Comparison of ENCODE assay signal across 14 cellular contexts in the genomic region with DNA sequence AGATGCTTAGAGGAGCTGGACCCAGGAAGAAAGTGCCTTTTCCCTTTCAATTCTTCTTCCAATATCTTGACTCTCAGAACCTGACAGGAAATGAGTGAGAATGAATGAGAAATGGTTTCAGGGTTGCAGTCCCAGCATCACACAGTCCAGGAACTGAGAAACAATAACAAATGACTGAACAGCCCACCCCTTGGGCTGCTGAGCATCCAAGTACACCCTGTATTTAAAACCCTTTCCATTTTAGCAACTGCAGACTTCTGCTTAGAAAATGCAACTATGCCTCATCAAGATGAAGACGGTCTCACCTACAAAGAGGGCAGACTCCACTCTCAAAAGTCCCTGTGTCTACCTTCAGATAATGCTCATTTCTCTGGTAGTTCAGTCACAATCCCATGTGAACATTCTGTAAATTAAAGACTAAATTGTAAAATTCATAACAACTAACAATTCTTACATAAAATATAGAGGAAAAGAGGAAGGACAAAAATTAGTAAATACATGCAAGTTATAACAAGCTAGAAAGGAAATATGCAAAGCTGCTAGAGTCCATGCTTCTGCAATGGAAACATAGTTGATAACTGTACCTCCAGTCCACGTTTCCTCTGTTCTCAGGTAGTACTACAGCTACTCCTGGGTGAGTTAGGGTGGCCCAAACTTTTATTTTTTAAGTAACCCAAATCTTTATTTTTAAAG.
DNase-seq lines count a peak whose midpoint lies in the region; ATAC-seq and TF ChIP-seq lines count a peak whose summit lies in the region.
"Had no signal": no experiment of that assay in that cellular context is flagged by ENCODE, and none has a peak within 500 bp of the region (broad histone marks: within the 10 kb centered on the region; RNA-seq: fewer than 3 reads in every experiment).

No MANE protein-coding gene starts in this region.

- ATAC-seq in GM18873 (IDR thresholded peaks at IDR 0.05; ENCODE audit: low FRiP score, unreplicated experiment): peak; percentile 86
- ATAC-seq in GM21576 (IDR thresholded peaks at IDR 0.05; ENCODE audit: unreplicated experiment): peak; percentile 84
- peak; percentile 85 for ATAC-seq in HG03066 (IDR thresholded peaks at IDR 0.05; ENCODE audit: low read depth, unreplicated experiment)
- ATAC-seq in activated B cell treated with CpG ODN at 0.5 μM for 24 hours (ENCODE audit: low read depth): peak; percentile 80

- no peaks in the 10 kb centered on the region for H3K27me3 ChIP-seq in effector memory CD4-positive, alpha-beta T cell (replicated peaks; ENCODE audit: control insufficient read depth, insufficient read depth, low read length, poor library complexity, severe bottlenecking)
- H3K27me3 ChIP-seq: SJSA1 had no signal

- peaks cover 3% of the 10 kb centered on the region for H3K9me3 ChIP-seq in effector memory CD4-positive, alpha-beta T cell (ENCODE audit: control insufficient read depth, low read length)

- H3K9me3 Mint-ChIP-seq in activated B cell treated with CpG ODN at 0.5 μM for 24 hours (peaks cover 6% of the 10 kb centered on the region), endothelial cell (ENCODE audit: unreplicated experiment) (no peaks in the 10 kb centered on the region)

- no peak overlapping the region for H3K4me3 ChIP-seq in effector memory CD4-positive, alpha-beta T cell (ENCODE audit: insufficient read depth, low read depth, low read length, poor library complexity, severe bottlenecking)
- H3K4me3 ChIP-seq: SJSA1 had no signal

- intact Hi-C loops in activated B cell treated with CpG ODN at 0.5 μM for 24 hours (cut with micrococcal nuclease): loop anchor here (1.0 kb wide), 1 partner anchor 12 kb away; no protein-coding TSS in a partner anchor

- no peak for DNase-seq in activated B cell treated with CpG ODN at 0.5 μM for 24 hours
- no peak for DNase-seq in putamen (ENCODE audit: low spot score)
- no peak for DNase-seq in effector memory CD4-positive, alpha-beta T cell
- no peak for DNase-seq in NCI-H748 (lab: John Stamatoyannopoulos, UW; ENCODE audit: unreplicated experiment)
- DNase-seq in endothelial cell (ENCODE audit: low spot score): no peak
- DNase-seq: NCI-H1417 treated with DMSO at 0.1 percent for 48 hours; NCI-H774; stimulated activated CD4-positive, alpha-beta T cell treated with anti-CD3 and anti-CD28 coated beads, Interleukin-1b, Interleukin-23, amount 100 ng/mL, for 48 hours; stimulated activated naive CD4-positive, alpha-beta T cell treated with Interleukin-2 at 50 U/mL for 16 hours had no signal

- CTCF ChIA-PET in activated B cell treated with CpG ODN at 0.5 μM for 24 hours (lab: Charles Lee): no interaction called here

- H3K27me3 Mint-ChIP-seq in activated B cell treated with CpG ODN at 0.5 μM for 24 hours (no peaks in the 10 kb centered on the region), endothelial cell (ENCODE audit: unreplicated experiment) (peaks cover 3% of the 10 kb centered on the region)

- H3K27ac ChIP-seq in effector memory CD4-positive, alpha-beta T cell (ENCODE audit: insufficient read depth, low read length, poor library complexity, severe bottlenecking): no peak overlapping the region
- H3K27ac ChIP-seq: SJSA1 had no signal

- no peaks in the 10 kb centered on the region for H3K36me3 ChIP-seq in effector memory CD4-positive, alpha-beta T cell (ENCODE audit: control insufficient read depth, insufficient read depth, low read length)
- H3K36me3 ChIP-seq: SJSA1 had no signal

- TF ChIP-seq CTCF in activated B cell treated with CpG ODN at 0.5 μM for 24 hours (IDR thresholded peaks at IDR 0.05) (no peak), endothelial cell (IDR thresholded peaks at IDR 0.05; ENCODE audit: unreplicated experiment) (no peak)

- H3K4me3 Mint-ChIP-seq in activated B cell treated with CpG ODN at 0.5 μM for 24 hours: peak overlapping the region; percentile 25
- H3K4me3 Mint-ChIP-seq in endothelial cell (ENCODE audit: unreplicated experiment): no peak overlapping the region
- H3K4me3 Mint-ChIP-seq: brain had no signal

- H3K36me3 Mint-ChIP-seq in activated B cell treated with CpG ODN at 0.5 μM for 24 hours (ENCODE audit: low read depth): no peaks in the 10 kb centered on the region
- no peaks in the 10 kb centered on the region for H3K36me3 Mint-ChIP-seq in endothelial cell (ENCODE audit: low read depth, unreplicated experiment)
- H3K36me3 Mint-ChIP-seq: brain had no signal

- H3K4me1 ChIP-seq in effector memory CD4-positive, alpha-beta T cell (ENCODE audit: control insufficient read depth, insufficient read depth, low read length, poor library complexity, severe bottlenecking): no peaks in the 10 kb centered on the region
- H3K4me1 ChIP-seq: SJSA1 had no signal

- H3K27ac Mint-ChIP-seq in activated B cell treated with CpG ODN at 0.5 μM for 24 hours (peak overlapping the region; percentile 66), endothelial cell (ENCODE audit: unreplicated experiment) (no peak overlapping the region)
- H3K27ac Mint-ChIP-seq: brain had no signal

- H3K4me1 Mint-ChIP-seq in activated B cell treated with CpG ODN at 0.5 μM for 24 hours (peaks cover 49% of the 10 kb centered on the region), endothelial cell (ENCODE audit: unreplicated experiment) (no peaks in the 10 kb centered on the region)
- H3K4me1 Mint-ChIP-seq: brain had no signal

- POLR2A ChIA-PET in activated B cell treated with CpG ODN at 0.5 μM for 24 hours (lab: Charles Lee): no interaction called here
